ENCODE assay signal across 1 cellular context in the genomic region with DNA sequence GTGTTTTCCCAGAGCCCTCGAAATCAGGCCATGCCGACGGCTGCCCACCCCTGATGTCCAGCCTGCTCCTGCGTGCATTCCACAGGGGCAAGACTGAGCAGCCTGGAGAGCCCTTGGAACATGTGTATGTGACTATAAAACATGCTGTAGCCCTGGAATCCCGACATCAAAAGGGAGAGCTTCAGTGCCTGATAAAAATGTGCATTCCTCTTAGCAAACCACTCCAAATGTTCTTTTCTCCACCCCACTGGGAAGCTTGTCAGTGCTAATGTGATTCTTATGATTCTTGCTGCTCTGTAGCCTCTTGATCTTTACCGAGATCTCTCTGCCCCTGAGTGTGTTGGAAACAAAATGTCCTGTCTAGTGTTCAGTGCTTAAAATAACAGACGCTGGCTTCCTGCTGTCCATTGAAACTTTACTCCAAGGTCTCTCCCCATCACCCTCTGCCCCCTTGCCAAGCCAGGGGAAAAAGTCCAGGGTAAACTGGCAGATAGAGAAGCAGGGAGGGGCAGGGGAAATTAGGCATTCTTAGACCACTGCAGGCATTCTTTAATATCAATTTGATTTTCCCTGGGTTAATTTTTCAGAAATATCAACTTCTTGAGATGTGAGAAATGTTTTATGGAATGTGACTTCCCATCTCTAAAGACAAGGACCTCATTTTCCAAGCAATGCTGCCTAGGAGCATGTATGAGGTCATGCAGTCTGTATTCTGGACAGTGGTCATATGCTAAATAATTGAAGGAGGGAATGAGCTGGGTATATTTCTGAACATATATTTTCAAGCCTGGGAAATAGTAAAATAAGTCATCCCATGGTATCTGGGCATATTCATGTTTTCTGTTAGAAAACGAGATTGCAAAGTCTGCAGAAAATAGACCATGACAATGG.
TF ChIP-seq lines count a peak whose summit lies in the region.

No MANE protein-coding gene starts in this region.

TF ChIP-seq in HepG2, 621 proteins besides CTCF, POLR2A, EP300 and RAD21:
- TF ChIP-seq, protein P1, sequence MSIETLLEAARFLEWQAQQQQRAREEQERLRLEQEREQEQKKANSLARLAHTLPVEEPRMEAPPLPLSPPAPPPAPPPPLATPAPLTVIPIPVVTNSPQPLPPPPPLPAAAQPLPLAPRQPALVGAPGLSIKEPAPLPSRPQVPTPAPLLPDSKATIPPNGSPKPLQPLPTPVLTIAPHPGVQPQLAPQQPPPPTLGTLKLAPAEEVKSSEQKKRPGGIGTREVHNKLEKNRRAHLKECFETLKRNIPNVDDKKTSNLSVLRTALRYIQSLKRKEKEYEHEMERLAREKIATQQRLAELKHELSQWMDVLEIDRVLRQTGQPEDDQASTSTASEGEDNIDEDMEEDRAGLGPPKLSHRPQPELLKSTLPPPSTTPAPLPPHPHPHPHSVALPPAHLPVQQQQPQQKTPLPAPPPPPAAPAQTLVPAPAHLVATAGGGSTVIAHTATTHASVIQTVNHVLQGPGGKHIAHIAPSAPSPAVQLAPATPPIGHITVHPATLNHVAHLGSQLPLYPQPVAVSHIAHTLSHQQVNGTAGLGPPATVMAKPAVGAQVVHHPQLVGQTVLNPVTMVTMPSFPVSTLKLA (IDR thresholded peaks at IDR 0.05) = 0 out of 2 replicates have a peak, but pooled peaks have one; percentile 7
- peak; percentile 16 for TF ChIP-seq RBM22 (optimal IDR thresholded peaks at IDR 0.05; ENCODE audit: low read length)
- 0 out of 2 replicates have a peak, but pooled peaks have one; percentile 49 for TF ChIP-seq ATF7 (IDR thresholded peaks at IDR 0.05)
- no peak for TF ChIP-seq ATF7 (CRISPR knock-in tag; IDR thresholded peaks at IDR 0.05)
- TF ChIP-seq, protein P2, sequence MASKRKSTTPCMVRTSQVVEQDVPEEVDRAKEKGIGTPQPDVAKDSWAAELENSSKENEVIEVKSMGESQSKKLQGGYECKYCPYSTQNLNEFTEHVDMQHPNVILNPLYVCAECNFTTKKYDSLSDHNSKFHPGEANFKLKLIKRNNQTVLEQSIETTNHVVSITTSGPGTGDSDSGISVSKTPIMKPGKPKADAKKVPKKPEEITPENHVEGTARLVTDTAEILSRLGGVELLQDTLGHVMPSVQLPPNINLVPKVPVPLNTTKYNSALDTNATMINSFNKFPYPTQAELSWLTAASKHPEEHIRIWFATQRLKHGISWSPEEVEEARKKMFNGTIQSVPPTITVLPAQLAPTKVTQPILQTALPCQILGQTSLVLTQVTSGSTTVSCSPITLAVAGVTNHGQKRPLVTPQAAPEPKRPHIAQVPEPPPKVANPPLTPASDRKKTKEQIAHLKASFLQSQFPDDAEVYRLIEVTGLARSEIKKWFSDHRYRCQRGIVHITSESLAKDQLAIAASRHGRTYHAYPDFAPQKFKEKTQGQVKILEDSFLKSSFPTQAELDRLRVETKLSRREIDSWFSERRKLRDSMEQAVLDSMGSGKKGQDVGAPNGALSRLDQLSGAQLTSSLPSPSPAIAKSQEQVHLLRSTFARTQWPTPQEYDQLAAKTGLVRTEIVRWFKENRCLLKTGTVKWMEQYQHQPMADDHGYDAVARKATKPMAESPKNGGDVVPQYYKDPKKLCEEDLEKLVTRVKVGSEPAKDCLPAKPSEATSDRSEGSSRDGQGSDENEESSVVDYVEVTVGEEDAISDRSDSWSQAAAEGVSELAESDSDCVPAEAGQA (IDR thresholded peaks at IDR 0.05; ENCODE audit: low read depth) = no peak
- TF ChIP-seq, protein P2 (CRISPR knock-in tag; IDR thresholded peaks at IDR 0.05; ENCODE audit: borderline replicate concordance) = no peak
